ENCODE assay signal across 20 cellular contexts in genomic region chr14:99947695-99948094, GRCh38.
DNase-seq lines count a peak whose midpoint lies in the region; ATAC-seq lines count a peak whose summit lies in the region.
"Had no signal": no experiment of that assay in that cellular context is flagged by ENCODE, and none has a peak within 500 bp of the region (broad histone marks: within the 10 kb centered on the region; RNA-seq: fewer than 3 reads in every experiment).

No MANE protein-coding gene starts in this region.

- no peak overlapping the region for H3K4me3 ChIP-seq in mesendoderm (ENCODE audit: low read length)
- H3K4me3 ChIP-seq: breast epithelium, SJCRH30 had no signal

- H2BK120ac ChIP-seq in mesendoderm (ENCODE audit: low read depth, low read length) = no peak overlapping the region

- DNase-seq in SIG-M5 treated with dmso at 0.1 percent for 504 hours (lab: John Stamatoyannopoulos, UW; ENCODE audit: unreplicated experiment) (peak; percentile 53), SIG-M5 (lab: John Stamatoyannopoulos, UW) (no peak), NOMO-1 (lab: John Stamatoyannopoulos, UW; ENCODE audit: unreplicated experiment in 2 of 2) (peak; percentile 30 to 38), fibroblast of peridontal ligament (ENCODE audit: extremely low read depth) (peak; percentile 29), sciatic nerve (ENCODE audit: low spot score) (no peak), NCI-H345 (lab: John Stamatoyannopoulos, UW) (no peak), mesendoderm (no peak), H4 (ENCODE audit: low spot score) (no peak)
- DNase-seq: activated CD8-positive, alpha-beta memory T cell treated with anti-CD3 and anti-CD28 coated beads for 24 hours; activated naive CD8-positive, alpha-beta T cell treated with anti-CD3 and anti-CD28 coated beads, Interleukin-2, amount 10 ng/mL, durations not matched to agents 7 days and 5 days; dermis blood vessel endothelial cell; glutamatergic neuron; HFFc6; NCI-H2029 treated with DMSO at 0.1 percent for 48 hours; NCI-H510A treated with DMSO at 0.1 percent for 48 hours; SJCRH30; stimulated activated CD4-positive, alpha-beta T cell treated with anti-CD3 and anti-CD28 coated beads, Interleukin-12 subunit alpha, Interleukin-12 subunit beta, amount 100 ng/mL, for 4 hours had no signal

- ATAC-seq in sciatic nerve = peak; percentile 87

- H3K23ac ChIP-seq in mesendoderm (ENCODE audit: low read length) = no peak overlapping the region

- H3K9ac ChIP-seq in mesendoderm (ENCODE audit: low read length) = no peak overlapping the region

- no peaks in the 10 kb centered on the region for H3K27me3 ChIP-seq in mesendoderm (ENCODE audit: insufficient read depth, low read length, poor library complexity)
- H3K27me3 ChIP-seq: breast epithelium, SJCRH30 had no signal

- no peaks in the 10 kb centered on the region for H3K4me1 ChIP-seq in mesendoderm (ENCODE audit: control insufficient read depth, low read depth, low read length)
- H3K4me1 ChIP-seq: breast epithelium had no signal

- no peaks in the 10 kb centered on the region for H3K36me3 ChIP-seq in mesendoderm (ENCODE audit: control insufficient read depth, insufficient read depth, low read length)
- H3K36me3 ChIP-seq: breast epithelium, SJCRH30 had no signal

- H3K4me2 ChIP-seq in mesendoderm (ENCODE audit: low read length) = no peak overlapping the region

- no peak overlapping the region for H2BK5ac ChIP-seq in mesendoderm (ENCODE audit: low read length)

- no peak overlapping the region for H2AK5ac ChIP-seq in mesendoderm (ENCODE audit: low read length)

- H2BK15ac ChIP-seq in mesendoderm (replicated peaks; ENCODE audit: low read depth) = no peak overlapping the region

- no peak overlapping the region for H3K4ac ChIP-seq in mesendoderm (ENCODE audit: low read depth, low read length)

- no peaks in the 10 kb centered on the region for H3K79me1 ChIP-seq in mesendoderm (ENCODE audit: low read length)

- no peak overlapping the region for H3K27ac ChIP-seq in mesendoderm (ENCODE audit: low read depth, low read length)
- H3K27ac ChIP-seq: 22Rv1, breast epithelium, epithelial cell of prostate, SJCRH30 had no signal

- no CpG with 5 or more reads among the region's 6 CpGs for WGBS in mesendoderm (ENCODE audit: extremely low coverage, insufficient coverage, low lambda C conversion rate)

- no peak overlapping the region for H4K5ac ChIP-seq in mesendoderm (ENCODE audit: low read length)

- H3K56ac ChIP-seq in mesendoderm (ENCODE audit: low read length) = no peak overlapping the region

- no peak overlapping the region for H4K8ac ChIP-seq in mesendoderm (ENCODE audit: low read depth, low read length)

- intact Hi-C loops in sciatic nerve (cut with DNase I) = no loop called here

- no peak overlapping the region for H3K18ac ChIP-seq in mesendoderm (ENCODE audit: low read length)

- no peaks in the 10 kb centered on the region for H3K79me2 ChIP-seq in mesendoderm (ENCODE audit: control insufficient read depth, insufficient read depth, low read length)

Comparison
In these comparisons a context has a peak if more than half of its experiments do, and no peak if none do; other contexts are left out.
1. DNase-seq: peak in SIG-M5 treated with dmso at 0.1 percent for 504 hours (single experiment), NOMO-1 (2 of 2) and fibroblast of peridontal ligament (single experiment); none in SIG-M5 (single experiment), sciatic nerve (single experiment), NCI-H345 (single experiment), mesendoderm (single experiment) and H4 (single experiment).